ENCODE assay signal across 9 cellular contexts in genomic region chr17:58337126-58337599, GRCh38. TPM values are rescaled to one million over a fixed set of nuclear protein-coding genes. Genes with fewer than 3 reads are reported as not detected.
DNase-seq lines count a peak whose midpoint lies in the region; ATAC-seq and TF ChIP-seq lines count a peak whose summit lies in the region.
"Had no signal": no experiment of that assay in that cellular context is flagged by ENCODE, and none has a peak within 500 bp of the region (broad histone marks: within the 10 kb centered on the region; RNA-seq: fewer than 3 reads in every experiment).

No MANE protein-coding gene starts in this region.

- peaks cover 0 to 84% (median 17%) of the 10 kb centered on the region in 12 donors for H3K4me1 ChIP-seq in heart left ventricle
- H3K4me1 ChIP-seq in mucosa of rectum (ENCODE audit: control insufficient read depth in 2 of 2, insufficient read depth in 2 of 2, low read length in 2 of 2): peaks cover 32 to 38% of the 10 kb centered on the region in 2 donors
- no peaks in the 10 kb centered on the region for H3K4me1 ChIP-seq in uterus

- H3K4me3 ChIP-seq in heart left ventricle (peak overlapping the region in 4 of 12 donors; percentile 35 to 79 (median 38)), mucosa of rectum (ENCODE audit: low read length in 2 of 2) (peak overlapping the region in 1 of 2 donors; percentile 58), uterus (no peak overlapping the region)

- no peaks in the 10 kb centered on the region for H3K36me3 ChIP-seq in heart left ventricle
- H3K36me3 ChIP-seq in mucosa of rectum (ENCODE audit: control insufficient read depth in 2 of 2, insufficient read depth in 2 of 2, low read length in 2 of 2): peaks cover 0 to 3% of the 10 kb centered on the region in 2 donors
- no peaks in the 10 kb centered on the region for H3K36me3 ChIP-seq in uterus

- intact Hi-C loops in heart left ventricle (cut with DNase I): no loop called here
- intact Hi-C loops in left cardiac atrium (cut with DNase I): no loop called here
- intact Hi-C loops in activated T-helper 2 cell treated with anti-CD3 and anti-CD28 coated beads, Interferon-gamma antibody, Interleukin-2, Interleukin-4, amounts not matched to agents 10 μg/mL and 5 μg/mL and 100 μg/mL, durations not matched to agents 14 hours and 24 hours and 36 hours (cut with micrococcal nuclease): loop anchor here (5.0 to 10.0 kb wide), 4 partner anchors 295 to 1490 kb away; partner anchors contain the start of gene SRSF1
- intact Hi-C loops in uterus (cut with DNase I; ENCODE audit: low total_unique reads): no loop called here

- peak overlapping the region; percentile 99 for H3K4me3 Mint-ChIP-seq in activated T-helper 2 cell treated with anti-CD3 and anti-CD28 coated beads, Interferon-gamma antibody, Interleukin-2, Interleukin-4, amounts not matched to agents 10 μg/mL and 5 μg/mL and 100 μg/mL, durations not matched to agents 14 hours and 24 hours and 36 hours (ENCODE audit: low read depth)

- H3K27ac Mint-ChIP-seq in activated T-helper 2 cell treated with anti-CD3 and anti-CD28 coated beads, Interferon-gamma antibody, Interleukin-2, Interleukin-4, amounts not matched to agents 10 μg/mL and 5 μg/mL and 100 μg/mL, durations not matched to agents 14 hours and 24 hours and 36 hours: peak overlapping the region; percentile 99

- WGBS in heart left ventricle, 4 donors: 20 to 27% (median 22%) methylated on average over 7 of the region's 7 CpGs

- H3K4me1 Mint-ChIP-seq in activated T-helper 2 cell treated with anti-CD3 and anti-CD28 coated beads, Interferon-gamma antibody, Interleukin-2, Interleukin-4, amounts not matched to agents 10 μg/mL and 5 μg/mL and 100 μg/mL, durations not matched to agents 14 hours and 24 hours and 36 hours (ENCODE audit: low read depth): peaks cover 34% of the 10 kb centered on the region

- H3K27ac ChIP-seq in heart left ventricle (peak overlapping the region in 11 of 12 donors; percentile 32 to 100 (median 79)), mucosa of rectum (ENCODE audit: low read depth in 2 of 2, low read length in 2 of 2) (peak overlapping the region; percentile 88 to 89), uterus (peak overlapping the region; percentile 41 to 83)

- ATAC-seq in heart left ventricle (no peak), left cardiac atrium (no peak)

- peaks cover 49% of the 10 kb centered on the region for H3K36me3 Mint-ChIP-seq in activated T-helper 2 cell treated with anti-CD3 and anti-CD28 coated beads, Interferon-gamma antibody, Interleukin-2, Interleukin-4, amounts not matched to agents 10 μg/mL and 5 μg/mL and 100 μg/mL, durations not matched to agents 14 hours and 24 hours and 36 hours (ENCODE audit: low read depth)

- H3K27me3 ChIP-seq in heart left ventricle (peaks cover 0 to 33% (median 0%) of the 10 kb centered on the region in 9 donors), mucosa of rectum (ENCODE audit: control insufficient read depth in 2 of 2, insufficient read depth in 2 of 2, low read length in 2 of 2) (no peaks in the 10 kb centered on the region), uterus (no peaks in the 10 kb centered on the region)

- DNase-seq in heart left ventricle (no peak), left cardiac atrium (no peak), uterus (no peak), GM19240 (ENCODE audit: insufficient read length, low spot score) (no peak), HK-2 (ENCODE audit: unreplicated experiment) (no peak), pons (ENCODE audit: low spot score) (no peak)
- DNase-seq in activated T-helper 2 cell treated with anti-CD3 and anti-CD28 coated beads, Interferon-gamma antibody, Interleukin-2, Interleukin-4, amounts not matched to agents 10 μg/mL and 5 μg/mL and 100 μg/mL, durations not matched to agents 14 hours and 24 hours and 36 hours (ENCODE audit: low spot score): peak; percentile 46

- H3K9me3 Mint-ChIP-seq in activated T-helper 2 cell treated with anti-CD3 and anti-CD28 coated beads, Interferon-gamma antibody, Interleukin-2, Interleukin-4, amounts not matched to agents 10 μg/mL and 5 μg/mL and 100 μg/mL, durations not matched to agents 14 hours and 24 hours and 36 hours: no peaks in the 10 kb centered on the region

- TF ChIP-seq POLR2A in heart left ventricle (IDR thresholded peaks at IDR 0.05) (no peak), uterus (IDR thresholded peaks at IDR 0.05) (no peak)

- H3K27me3 Mint-ChIP-seq in activated T-helper 2 cell treated with anti-CD3 and anti-CD28 coated beads, Interferon-gamma antibody, Interleukin-2, Interleukin-4, amounts not matched to agents 10 μg/mL and 5 μg/mL and 100 μg/mL, durations not matched to agents 14 hours and 24 hours and 36 hours (ENCODE audit: low read depth): no peaks in the 10 kb centered on the region

- peak overlapping the region; percentile 44 to 64 for H3K9ac ChIP-seq in mucosa of rectum (ENCODE audit: low read depth in 1 of 2, low read length in 2 of 2)

- TF ChIP-seq CTCF in heart left ventricle (IDR thresholded peaks at IDR 0.05): no peak
- no peak for TF ChIP-seq CTCF in uterus (IDR thresholded peaks at IDR 0.05)

- no peaks in the 10 kb centered on the region for H3K9me3 ChIP-seq in heart left ventricle
- H3K9me3 ChIP-seq in mucosa of rectum (ENCODE audit: control insufficient read depth in 2 of 2, low read length in 2 of 2): no peaks in the 10 kb centered on the region
- no peaks in the 10 kb centered on the region for H3K9me3 ChIP-seq in uterus

RNA-seq across cellular contexts. Expression of gene TSPOAP1, which starts 8.6 kb away (rescaled TPM):
- total RNA-seq in heart left ventricle (10 to 100 TPM in 6 of 9 donors, 1 to 10 TPM in 3; 5.1 to 23.1 (median 13.3) TPM), left cardiac atrium (1 to 10 TPM; 8.8 to 9.0 TPM), uterus (10 to 100 TPM in 3 of 4 donors, under 1 TPM in 1; 0.59 to 43.7 (median 32.4) TPM)
- 10 to 100 TPM in 1 of 2 donors, 1 to 10 TPM in 1; 1.6 to 19.0 TPM for polyA plus RNA-seq in heart left ventricle
- total RNA-seq in activated T-helper 2 cell treated with anti-CD3 and anti-CD28 coated beads, Interferon-gamma antibody, Interleukin-2, Interleukin-4, amounts not matched to agents 10 μg/mL and 5 μg/mL and 100 μg/mL, durations not matched to agents 14 hours and 24 hours and 36 hours: 21.9 and 22.3 TPM in 2 replicates

RNA-seq across cellular contexts. Expression of gene SUPT4H1, which starts 14.8 kb away (rescaled TPM):
- total RNA-seq in heart left ventricle: 10 to 100 TPM; 44.1 to 69.9 (median 58.0) TPM
- 10 to 100 TPM; 53.9 to 92.7 TPM for polyA plus RNA-seq in heart left ventricle
- 10 to 100 TPM; 49.4 to 60.6 TPM for total RNA-seq in left cardiac atrium
- total RNA-seq in activated T-helper 2 cell treated with anti-CD3 and anti-CD28 coated beads, Interferon-gamma antibody, Interleukin-2, Interleukin-4, amounts not matched to agents 10 μg/mL and 5 μg/mL and 100 μg/mL, durations not matched to agents 14 hours and 24 hours and 36 hours: 153 and 160 TPM in 2 replicates
- 100 to 1,000 TPM in 2 of 4 donors, 10 to 100 TPM in 2; 31.1 to 267 (median 98.1) TPM for total RNA-seq in uterus

RNA-seq across cellular contexts. Expression of gene MPO, which starts 56.4 kb away (rescaled TPM):
- 1 to 10 TPM in 1 of 9 donors, under 1 TPM in 5, not detected in 3; 0.12 to 2.8 (median 0.35) TPM for total RNA-seq in heart left ventricle
- polyA plus RNA-seq in heart left ventricle: under 1 TPM in 1 of 2 donors, not detected in 1; 0.11 TPM
- under 1 TPM; 0.24 to 0.32 TPM for total RNA-seq in left cardiac atrium
- total RNA-seq in activated T-helper 2 cell treated with anti-CD3 and anti-CD28 coated beads, Interferon-gamma antibody, Interleukin-2, Interleukin-4, amounts not matched to agents 10 μg/mL and 5 μg/mL and 100 μg/mL, durations not matched to agents 14 hours and 24 hours and 36 hours: not detected in 2 replicates
- 10 to 100 TPM in 1 of 4 donors, under 1 TPM in 1, not detected in 2; 0.79 to 21.7 TPM for total RNA-seq in uterus
- total RNA-seq: fibroblast of villous mesenchyme had no signal
